In genomic region chr6:70411542-70411941, GRCh38 we compare ENCODE assay signal across 14 cellular contexts. TPM values are rescaled to one million over a fixed set of nuclear protein-coding genes. Genes with fewer than 3 reads are reported as not detected.
DNase-seq lines count a peak whose midpoint lies in the region; ATAC-seq and TF ChIP-seq lines count a peak whose summit lies in the region.
"Had no signal": no experiment of that assay in that cellular context is flagged by ENCODE, and none has a peak within 500 bp of the region (broad histone marks: within the 10 kb centered on the region; RNA-seq: fewer than 3 reads in every experiment).

No MANE protein-coding gene starts in this region.

- H4K8ac ChIP-seq in H9 (replicated peaks; ENCODE audit: insufficient read length, low read depth, low read length): no peak overlapping the region

- no peak overlapping the region for H3K18ac ChIP-seq in H9 (ENCODE audit: insufficient read length, low read depth, low read length)

- no peak overlapping the region for H2AK5ac ChIP-seq in H9 (ENCODE audit: insufficient read length, low read length)

- H2BK15ac ChIP-seq in H9 (ENCODE audit: low read depth, low read length): no peak overlapping the region

- no peak overlapping the region for H3T11ph ChIP-seq in H9 (ENCODE audit: low read length)

- no peak overlapping the region for H2BK5ac ChIP-seq in H9 (ENCODE audit: insufficient read length, low read length)

- H3K56ac ChIP-seq in H9 (ENCODE audit: insufficient read length, low read depth, low read length): no peak overlapping the region

- H3K36me3 ChIP-seq in CD8-positive, alpha-beta T cell (ENCODE audit: insufficient read depth, low read length): no peaks in the 10 kb centered on the region
- no peaks in the 10 kb centered on the region for H3K36me3 ChIP-seq in heart right ventricle
- H3K36me3 ChIP-seq: cardiac muscle cell, MG63, upper lobe of left lung had no signal

- TF ChIP-seq CTCF in CD8-positive, alpha-beta T cell (IDR thresholded peaks at IDR 0.05): no peak
- no peak for TF ChIP-seq CTCF in H9 (conservative IDR thresholded peaks at IDR 0.05)
- TF ChIP-seq CTCF in brain (conservative IDR thresholded peaks at IDR 0.05): no peak
- TF ChIP-seq CTCF in heart right ventricle (IDR thresholded peaks at IDR 0.05): no peak

- no peak overlapping the region for H4K91ac ChIP-seq in H9 (ENCODE audit: insufficient read length, low read depth, low read length)

- no peak overlapping the region for H3K4ac ChIP-seq in H9 (ENCODE audit: low read depth, low read length)

- H3K4me1 Mint-ChIP-seq in CD8-positive, alpha-beta T cell (ENCODE audit: low read depth): peaks cover 24% of the 10 kb centered on the region
- H3K4me1 Mint-ChIP-seq in H9 (peaks cover 9 to 14% of the 10 kb centered on the region in 2 experiments), brain (peaks cover 38% of the 10 kb centered on the region)
- peaks cover 20 to 27% of the 10 kb centered on the region in 2 donors for H3K4me1 Mint-ChIP-seq in natural killer cell treated with Interleukin-12 subunit alpha and Interleukin-12 subunit beta and Interleukin-15 and Interleukin-18, amount 100 ng/mL, for 72 hours (ENCODE audit: low read depth in 2 of 2)

- peaks cover 10% of the 10 kb centered on the region for H3K36me3 Mint-ChIP-seq in CD8-positive, alpha-beta T cell
- H3K36me3 Mint-ChIP-seq in H9 (ENCODE audit: insufficient read depth in 1 of 3, low read depth in 3 of 3): peaks cover 0 to 4% (median 3%) of the 10 kb centered on the region in 3 experiments; a peak in 5 of 7 replicates
- peaks cover 4% of the 10 kb centered on the region for H3K36me3 Mint-ChIP-seq in brain
- H3K36me3 Mint-ChIP-seq in natural killer cell treated with Interleukin-12 subunit alpha and Interleukin-12 subunit beta and Interleukin-15 and Interleukin-18, amount 100 ng/mL, for 72 hours: peaks cover 6% of the 10 kb centered on the region

- H2BK20ac ChIP-seq in H9 (ENCODE audit: low read depth, low read length, poor library complexity, severe bottlenecking): no peak overlapping the region

- H3K27ac Mint-ChIP-seq in CD8-positive, alpha-beta T cell: peak overlapping the region; percentile 6
- H3K27ac Mint-ChIP-seq in H9: no peak overlapping the region
- peak overlapping the region in 4 of 5 experiments; percentile 22 to 46 (median 37) for H3K27ac Mint-ChIP-seq in brain
- H3K27ac Mint-ChIP-seq in natural killer cell treated with Interleukin-12 subunit alpha and Interleukin-12 subunit beta and Interleukin-15 and Interleukin-18, amount 100 ng/mL, for 72 hours: no peak overlapping the region
- H3K27ac Mint-ChIP-seq: activated CD4-positive, alpha-beta T cell treated with anti-CD3 and anti-CD28 coated beads for 36 hours had no signal

- H3K9me3 ChIP-seq in CD8-positive, alpha-beta T cell (ENCODE audit: low read length): no peaks in the 10 kb centered on the region
- H3K9me3 ChIP-seq in H9 (ENCODE audit: control insufficient read depth, low read depth, low read length): no peaks in the 10 kb centered on the region
- no peaks in the 10 kb centered on the region for H3K9me3 ChIP-seq in heart right ventricle
- H3K9me3 ChIP-seq: MG63, upper lobe of left lung had no signal

- intact Hi-C loops in CD8-positive, alpha-beta T cell (cut with DNase I, micrococcal nuclease): loop anchor here (5.0 kb wide), 4 partner anchors 156 to 594 kb away; partner anchors contain the start of genes SDHAF4 (in 1 of the 2) and SMAP1 (in 1 of the 2)
- intact Hi-C loops in heart right ventricle (cut with DNase I): loop anchor here in 1 of 10 donors (5.0 to 10.0 kb wide), 2 partner anchors 39 to 607 kb away; no protein-coding TSS in a partner anchor

- no peaks in the 10 kb centered on the region for H3K79me1 ChIP-seq in H9 (ENCODE audit: insufficient read depth, low read depth, low read length, poor library complexity, severe bottlenecking)

- no peaks in the 10 kb centered on the region for H3K9me3 Mint-ChIP-seq in CD8-positive, alpha-beta T cell
- H3K9me3 Mint-ChIP-seq in H9 (peaks cover 0 to 3% of the 10 kb centered on the region in 2 experiments; a peak in 1 of 5 replicates), brain (no peaks in the 10 kb centered on the region)
- no peaks in the 10 kb centered on the region for H3K9me3 Mint-ChIP-seq in natural killer cell treated with Interleukin-12 subunit alpha and Interleukin-12 subunit beta and Interleukin-15 and Interleukin-18, amount 100 ng/mL, for 72 hours

- H2AFZ ChIP-seq in H9 (ENCODE audit: low read length): no peak overlapping the region

- peaks cover under 1% of the 10 kb centered on the region for H3K27me3 Mint-ChIP-seq in CD8-positive, alpha-beta T cell (ENCODE audit: low read depth)
- H3K27me3 Mint-ChIP-seq in H9 (ENCODE audit: low read depth): peaks cover 6% of the 10 kb centered on the region
- peaks cover 17% of the 10 kb centered on the region for H3K27me3 Mint-ChIP-seq in brain
- H3K27me3 Mint-ChIP-seq in natural killer cell treated with Interleukin-12 subunit alpha and Interleukin-12 subunit beta and Interleukin-15 and Interleukin-18, amount 100 ng/mL, for 72 hours: peaks cover 14 to 21% of the 10 kb centered on the region in 2 donors

- no peak overlapping the region for H3K4me3 ChIP-seq in CD8-positive, alpha-beta T cell (ENCODE audit: low read depth, low read length)
- no peak overlapping the region for H3K4me3 ChIP-seq in heart right ventricle
- H3K4me3 ChIP-seq: upper lobe of left lung had no signal

- no peak for DNase-seq in CD8-positive, alpha-beta T cell
- DNase-seq in H9 (no peak), MV-4-11 (lab: John Stamatoyannopoulos, UW) (no peak), heart right ventricle (no peak), NAMALWA (ENCODE audit: low spot score) (no peak)
- no peak for DNase-seq in natural killer cell treated with Interleukin-12 subunit alpha and Interleukin-12 subunit beta and Interleukin-15 and Interleukin-18, amount 100 ng/mL, for 72 hours (ENCODE audit: low spot score)
- DNase-seq: activated CD4-positive, alpha-beta T cell treated with anti-CD3 and anti-CD28 coated beads for 36 hours; activated effector memory CD4-positive, alpha-beta T cell treated with anti-CD3 and anti-CD28 coated beads, Interleukin-2, amount 50 U/mL, for 16 hours; MG63; NCI-H774; RPMI8226; upper lobe of left lung had no signal

- H3K23ac ChIP-seq in H9 (ENCODE audit: insufficient read length, low read depth, low read length): no peak overlapping the region

- ATAC-seq in CD8-positive, alpha-beta T cell: no peak
- no peak for ATAC-seq in natural killer cell treated with Interleukin-12 subunit alpha and Interleukin-12 subunit beta and Interleukin-15 and Interleukin-18, amount 100 ng/mL, for 72 hours
- no peak for ATAC-seq in heart right ventricle
- ATAC-seq: activated CD4-positive, alpha-beta T cell treated with anti-CD3 and anti-CD28 coated beads for 36 hours had no signal

- no CpG with 5 or more reads among the region's 4 CpGs for whole genome bisulfite sequencing in H9 (ENCODE audit: extremely low coverage, insufficient read length, low lambda C conversion rate)
- WGBS in heart right ventricle, 2 donors: 72 to 75% methylated on average over 4 of the region's 4 CpGs

- H3K9ac ChIP-seq in H9 (ENCODE audit: extremely low read depth, insufficient read length, low read length): no peak overlapping the region

- H3K23me2 ChIP-seq in H9 (ENCODE audit: insufficient read length, low read depth, low read length, poor library complexity, severe bottlenecking): peaks cover 11% of the 10 kb centered on the region

- no peak overlapping the region for H2BK120ac ChIP-seq in H9 (ENCODE audit: low read depth, low read length, poor library complexity, severe bottlenecking)

- no peak overlapping the region for H3K14ac ChIP-seq in H9 (ENCODE audit: insufficient read depth, low read length)

- POLR2A ChIA-PET in CD8-positive, alpha-beta T cell (lab: Charles Lee): no interaction called here

- H2BK12ac ChIP-seq in H9 (ENCODE audit: insufficient read length, low read depth, low read length): no peak overlapping the region

- H3K4me1 ChIP-seq in CD8-positive, alpha-beta T cell (ENCODE audit: insufficient read depth, low read length): peaks cover 8% of the 10 kb centered on the region
- H3K4me1 ChIP-seq in H9 (ENCODE audit: insufficient read depth, low read length) (no peaks in the 10 kb centered on the region), heart right ventricle (peaks cover 0 to 28% (median 18%) of the 10 kb centered on the region in 9 donors)

- no peak overlapping the region for H3K4me2 ChIP-seq in H9 (ENCODE audit: insufficient read depth, insufficient read length, low read length)

- no peaks in the 10 kb centered on the region for H3K27me3 ChIP-seq in CD8-positive, alpha-beta T cell (ENCODE audit: insufficient read depth, low read length)
- H3K27me3 ChIP-seq in H9 (ENCODE audit: insufficient read depth, low read length) (no peaks in the 10 kb centered on the region), heart right ventricle (no peaks in the 10 kb centered on the region)
- H3K27me3 ChIP-seq: cardiac muscle cell, MG63, upper lobe of left lung had no signal

- CTCF ChIA-PET in CD8-positive, alpha-beta T cell (lab: Charles Lee): no interaction called here

- peaks cover 3% of the 10 kb centered on the region for H4K20me1 ChIP-seq in H9 (ENCODE audit: control insufficient read depth, insufficient read depth, insufficient read length)

- no peak overlapping the region for H4K5ac ChIP-seq in H9 (ENCODE audit: insufficient read length, low read depth, low read length)

- no peak overlapping the region for H3K27ac ChIP-seq in CD8-positive, alpha-beta T cell (ENCODE audit: low read depth, low read length)
- H3K27ac ChIP-seq in H9 (ENCODE audit: insufficient read length, low read depth, low read length) (no peak overlapping the region), heart right ventricle (no peak overlapping the region)
- H3K27ac ChIP-seq: cardiac muscle cell, upper lobe of left lung had no signal

- no peak overlapping the region for H3K4me3 Mint-ChIP-seq in CD8-positive, alpha-beta T cell
- H3K4me3 Mint-ChIP-seq in H9: peak overlapping the region; percentile 90 to 99; a peak in 2 of 5 replicates
- H3K4me3 Mint-ChIP-seq in brain: peak overlapping the region; percentile 94 to 97 (median 95)
- peak overlapping the region; percentile 100 for H3K4me3 Mint-ChIP-seq in natural killer cell treated with Interleukin-12 subunit alpha and Interleukin-12 subunit beta and Interleukin-15 and Interleukin-18, amount 100 ng/mL, for 72 hours

- H3K79me2 ChIP-seq in H9 (ENCODE audit: insufficient read depth, low read length): peaks cover 2% of the 10 kb centered on the region; the same call in 1 of the 2 replicates

RNA-seq across cellular contexts. Expression of gene FAM135A, which starts 1.8 kb away (rescaled TPM):
- 1 to 10 TPM; 5.8 to 6.5 TPM for total RNA-seq in CD8-positive, alpha-beta T cell
- total RNA-seq in H9 (2021) (25.0 and 31.0 TPM in 2 replicates), heart right ventricle (10 to 100 TPM; 10.5 to 18.0 (median 12.8) TPM)
- polyA plus RNA-seq in brain (ENCODE audit: insufficient read depth, low read depth, low replicate concordance) (3.8 TPM), heart right ventricle (10 to 100 TPM in 1 of 2 donors, 1 to 10 TPM in 1; 4.8 to 13.7 TPM)
- 10 to 100 TPM in 1 of 2 donors, 1 to 10 TPM in 1; 7.0 to 20.4 TPM for total RNA-seq in natural killer cell treated with Interleukin-12 subunit alpha and Interleukin-12 subunit beta and Interleukin-15 and Interleukin-18, amount 100 ng/mL, for 72 hours

Comparison
In these comparisons a context has a peak if more than half of its experiments do, and no peak if none do; other contexts are left out.
1. H3K27ac Mint-ChIP-seq: peak in CD8-positive, alpha-beta T cell (single experiment) and brain (4 of 5); none in H9 (0 of 3) and natural killer cell treated with Interleukin-12 subunit alpha and Interleukin-12 subunit beta and Interleukin-15 and Interleukin-18, amount 100 ng/mL, for 72 hours (0 of 2).